16 cellular contexts compared by ENCODE assay signal in genomic region chrX:47746446-47746845, GRCh38.
DNase-seq lines count a peak whose midpoint lies in the region; TF ChIP-seq lines count a peak whose summit lies in the region.
"Had no signal": no experiment of that assay in that cellular context is flagged by ENCODE, and none has a peak within 500 bp of the region (broad histone marks: within the 10 kb centered on the region; RNA-seq: fewer than 3 reads in every experiment).

No MANE protein-coding gene starts in this region.

- H4K8ac ChIP-seq in trophoblast cell (ENCODE audit: low read depth, low read length) (no peak overlapping the region), H9 (replicated peaks; ENCODE audit: insufficient read length, low read depth, low read length) (no peak overlapping the region)

- H2AFZ ChIP-seq in trophoblast cell (ENCODE audit: insufficient read depth, low read length, poor library complexity) (no peak overlapping the region), H9 (ENCODE audit: low read length) (no peak overlapping the region)
- H2AFZ ChIP-seq: GM23338 had no signal

- no peak overlapping the region for H2BK20ac ChIP-seq in H9 (ENCODE audit: low read depth, low read length, poor library complexity, severe bottlenecking)

- H2AK5ac ChIP-seq in trophoblast cell (ENCODE audit: low read length) (no peak overlapping the region), H9 (ENCODE audit: insufficient read length, low read length) (no peak overlapping the region)

- TF ChIP-seq CTCF in fibroblast of villous mesenchyme (IDR thresholded peaks at IDR 0.05; ENCODE audit: insufficient read depth, low read depth, low read length) (no peak), nephron (IDR thresholded peaks at IDR 0.05; ENCODE audit: unreplicated experiment in 3 of 3) (no peak), H9 (conservative IDR thresholded peaks at IDR 0.05) (no peak)

- peaks cover 3% of the 10 kb centered on the region for H3K9me3 Mint-ChIP-seq in nephron
- H3K9me3 Mint-ChIP-seq in H9 = peaks cover 70 to 72% of the 10 kb centered on the region in 2 experiments
- H3K9me3 Mint-ChIP-seq: GM23338, HFFc6 had no signal

- H3K79me2 ChIP-seq in trophoblast cell (ENCODE audit: control insufficient read depth, insufficient read depth, low read length, poor library complexity) (no peaks in the 10 kb centered on the region), H9 (ENCODE audit: insufficient read depth, low read length) (no peaks in the 10 kb centered on the region)

- H3K14ac ChIP-seq in trophoblast cell (ENCODE audit: low read length) (no peak overlapping the region), H9 (ENCODE audit: insufficient read depth, low read length) (no peak overlapping the region)

- H3K4me1 Mint-ChIP-seq in nephron (peaks cover 63% of the 10 kb centered on the region), H9 (no peaks in the 10 kb centered on the region)
- H3K4me1 Mint-ChIP-seq: CD4-positive, CD25-positive, alpha-beta regulatory T cell; GM23338 had no signal

- H3K27me3 ChIP-seq in trophoblast cell (ENCODE audit: insufficient read depth, low read length) (no peaks in the 10 kb centered on the region), H9 (ENCODE audit: insufficient read depth, low read length) (no peaks in the 10 kb centered on the region)
- H3K27me3 ChIP-seq: BE2C had no signal

- H3K56ac ChIP-seq in H9 (ENCODE audit: insufficient read length, low read depth, low read length) = no peak overlapping the region

- no peak overlapping the region for H2BK12ac ChIP-seq in trophoblast cell (ENCODE audit: low read length)
- no peak overlapping the region for H2BK12ac ChIP-seq in H9 (ENCODE audit: insufficient read length, low read depth, low read length)

- H2BK5ac ChIP-seq in trophoblast cell (ENCODE audit: low read depth, low read length, poor library complexity) (no peak overlapping the region), H9 (ENCODE audit: insufficient read length, low read length) (no peak overlapping the region)

- H3K27me3 Mint-ChIP-seq in nephron (ENCODE audit: low read depth) (no peaks in the 10 kb centered on the region), H9 (ENCODE audit: low read depth) (peaks cover 3% of the 10 kb centered on the region)

- DNase-seq in amniotic epithelial cell (ENCODE audit: low read depth) (peak; percentile 78), fibroblast of villous mesenchyme (ENCODE audit: low read depth) (peak; percentile 73), iPS-NIHi11 (ENCODE audit: low spot score) (no peak), trophoblast cell (no peak), H9 (no peak)
- DNase-seq in stimulated activated naive CD4-positive, alpha-beta T cell treated with Interleukin-2 at 50 U/mL for 16 hours (lab: John Stamatoyannopoulos, UW) = no peak
- DNase-seq: ACHN; BE2C; C1 segment of cervical spinal cord; Caco-2; CD4-positive, CD25-positive, alpha-beta regulatory T cell; GDM1; HFFc6 had no signal

- H3K4ac ChIP-seq in trophoblast cell (ENCODE audit: low read depth, low read length) (no peak overlapping the region), H9 (ENCODE audit: low read depth, low read length) (no peak overlapping the region)

- H3K4me3 ChIP-seq in fibroblast of villous mesenchyme (ENCODE audit: low read depth, low read length) = no peak overlapping the region
- H3K4me3 ChIP-seq in trophoblast cell (ENCODE audit: low read depth, low read length) = no peak overlapping the region
- H3K4me3 ChIP-seq: GM23338 had no signal

- no peak overlapping the region for H2BK15ac ChIP-seq in H9 (ENCODE audit: low read depth, low read length)

- no peak overlapping the region for H3K27ac ChIP-seq in trophoblast cell (ENCODE audit: low read depth, low read length)
- H3K27ac ChIP-seq in H9 (ENCODE audit: insufficient read length, low read depth, low read length) = no peak overlapping the region
- H3K27ac ChIP-seq: HL-60 had no signal

- no peak overlapping the region for H3K23ac ChIP-seq in trophoblast cell (ENCODE audit: low read length)
- no peak overlapping the region for H3K23ac ChIP-seq in H9 (ENCODE audit: insufficient read length, low read depth, low read length)

- no peak overlapping the region for H4K12ac ChIP-seq in trophoblast cell (ENCODE audit: low read depth, low read length)

- H3K27ac Mint-ChIP-seq in nephron (peak overlapping the region; percentile 71 to 88 (median 83)), H9 (no peak overlapping the region)
- H3K27ac Mint-ChIP-seq: CD4-positive, CD25-positive, alpha-beta regulatory T cell; GM23338; HFFc6 had no signal

- no peaks in the 10 kb centered on the region for H3K9me3 ChIP-seq in trophoblast cell (ENCODE audit: insufficient read depth, low read depth, low read length)
- H3K9me3 ChIP-seq in H9 (ENCODE audit: control insufficient read depth, low read depth, low read length) = peaks cover 46% of the 10 kb centered on the region
- H3K9me3 ChIP-seq: BE2C, Caco-2 had no signal

- H2BK120ac ChIP-seq in trophoblast cell (ENCODE audit: insufficient read depth, low read length, poor library complexity) (no peak overlapping the region), H9 (ENCODE audit: low read depth, low read length, poor library complexity, severe bottlenecking) (no peak overlapping the region)

- no CpG with 5 or more reads among the region's 3 CpGs for WGBS in trophoblast cell (ENCODE audit: extremely low coverage, insufficient coverage, insufficient read length)
- no CpG with 5 or more reads among the region's 3 CpGs for WGBS in H9 (ENCODE audit: extremely low coverage, insufficient read length, low lambda C conversion rate)

- H4K91ac ChIP-seq in trophoblast cell (ENCODE audit: low read depth, low read length) (no peak overlapping the region), H9 (ENCODE audit: insufficient read length, low read depth, low read length) (no peak overlapping the region)

- H3K4me1 ChIP-seq in trophoblast cell (ENCODE audit: control insufficient read depth in 1 of 2, insufficient read depth in 2 of 2, low read length in 2 of 2) = no peaks in the 10 kb centered on the region
- H3K4me1 ChIP-seq in H9 (ENCODE audit: insufficient read depth, low read length) = no peaks in the 10 kb centered on the region
- H3K4me1 ChIP-seq: BE2C, Caco-2 had no signal

- H3K36me3 ChIP-seq in trophoblast cell (ENCODE audit: control insufficient read depth in 1 of 2, insufficient read depth in 2 of 2, low read length in 2 of 2) = no peaks in the 10 kb centered on the region
- H3K36me3 ChIP-seq: BE2C had no signal

- H4K20me1 ChIP-seq in H9 (ENCODE audit: control insufficient read depth, insufficient read depth, insufficient read length) = no peaks in the 10 kb centered on the region

- no peak overlapping the region for H3K18ac ChIP-seq in trophoblast cell (ENCODE audit: low read length)
- no peak overlapping the region for H3K18ac ChIP-seq in H9 (ENCODE audit: insufficient read length, low read depth, low read length)

- no peak overlapping the region for H3K4me3 Mint-ChIP-seq in nephron
- H3K4me3 Mint-ChIP-seq in H9 = no peak overlapping the region
- H3K4me3 Mint-ChIP-seq: CD4-positive, CD25-positive, alpha-beta regulatory T cell; GM23338; HFFc6 had no signal

- no peak overlapping the region for H4K5ac ChIP-seq in H9 (ENCODE audit: insufficient read length, low read depth, low read length)

- H3K9ac ChIP-seq in trophoblast cell (ENCODE audit: low read length) (no peak overlapping the region), H9 (ENCODE audit: extremely low read depth, insufficient read length, low read length) (no peak overlapping the region)

- H3K36me3 Mint-ChIP-seq in nephron (ENCODE audit: low read depth) = no peaks in the 10 kb centered on the region
- H3K36me3 Mint-ChIP-seq in H9 (ENCODE audit: insufficient read depth in 1 of 3, low read depth in 3 of 3) = no peaks in the 10 kb centered on the region; a peak in 1 of 7 replicates
- H3K36me3 Mint-ChIP-seq: CD4-positive, CD25-positive, alpha-beta regulatory T cell had no signal

- no peaks in the 10 kb centered on the region for H3K23me2 ChIP-seq in H9 (ENCODE audit: insufficient read length, low read depth, low read length, poor library complexity, severe bottlenecking)

- H3K4me2 ChIP-seq in trophoblast cell (ENCODE audit: low read length) = no peak overlapping the region
- no peak overlapping the region for H3K4me2 ChIP-seq in H9 (ENCODE audit: insufficient read depth, insufficient read length, low read length)
- H3K4me2 ChIP-seq: GM23338 had no signal

- no peaks in the 10 kb centered on the region for H3K79me1 ChIP-seq in trophoblast cell (ENCODE audit: low read length)
- H3K79me1 ChIP-seq in H9 (ENCODE audit: insufficient read depth, low read depth, low read length, poor library complexity, severe bottlenecking) = no peaks in the 10 kb centered on the region

- H3T11ph ChIP-seq in H9 (ENCODE audit: low read length) = no peak overlapping the region

Comparison
In these comparisons a context has a peak if more than half of its experiments do, and no peak if none do; other contexts are left out.
1. DNase-seq: peak in amniotic epithelial cell (single experiment) and fibroblast of villous mesenchyme (single experiment); none in iPS-NIHi11 (single experiment), trophoblast cell (0 of 2), stimulated activated naive CD4-positive, alpha-beta T cell treated with Interleukin-2 at 50 U/mL for 16 hours (single experiment) and H9 (single experiment).
2. H3K27ac Mint-ChIP-seq: peak in nephron (3 of 3); none in H9 (0 of 3).